8 cellular contexts compared by ENCODE assay signal in the genomic region with DNA sequence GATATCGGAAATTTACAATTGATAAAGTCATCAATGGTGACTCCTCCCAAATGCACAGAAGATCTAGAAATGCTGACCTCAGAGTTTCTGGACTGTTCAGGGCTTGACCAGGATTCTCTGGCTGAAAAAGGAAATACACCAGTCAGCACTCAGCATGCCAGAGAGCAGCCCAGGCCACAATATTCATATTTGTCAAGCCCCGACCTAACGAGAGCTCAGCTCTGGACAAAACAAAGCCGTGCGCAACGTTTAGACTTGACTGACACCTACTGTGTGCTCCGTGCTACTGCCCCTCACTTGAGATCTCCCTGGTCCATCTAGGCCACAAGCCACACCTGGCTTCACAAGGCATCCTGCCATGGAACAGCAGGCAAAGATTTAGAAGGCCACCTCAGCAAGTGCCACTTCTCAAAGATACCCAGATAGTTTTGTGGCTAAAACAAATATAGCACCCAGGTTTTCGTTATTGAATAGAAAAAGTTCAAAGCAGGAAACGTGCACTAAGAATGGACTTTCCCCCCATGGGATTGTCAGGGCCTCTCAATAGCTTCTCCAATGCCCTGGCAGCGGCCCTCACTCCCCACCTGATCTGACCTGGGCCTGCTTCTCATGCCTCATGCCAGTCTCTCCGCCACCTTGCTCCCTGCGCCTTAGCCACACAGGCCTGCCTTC.
A peak's percentile ranks its signal among the peaks of the same experiment; 100 is the strongest.
DNase-seq lines count a peak whose midpoint lies in the region; ATAC-seq and TF ChIP-seq lines count a peak whose summit lies in the region.

No MANE protein-coding gene starts in this region.

- H3K27ac ChIP-seq in cardiac muscle cell (peak overlapping the region; percentile 75), right atrium auricular region (peak overlapping the region in 1 of 2 donors; percentile 3), layer of hippocampus (ENCODE audit: low read depth, low read length) (peak overlapping the region; percentile 69), upper lobe of right lung (peak overlapping the region; percentile 24), mammary epithelial cell (ENCODE audit: insufficient read depth, low read depth, low read length) (no peak overlapping the region)

- CTCF ChIA-PET in mammary epithelial cell (lab: Charles Lee; ENCODE audit: low non-redundant PET), result no interaction called here

- 98% methylated on average over 10 of the region's 12 CpGs for WGBS in mammary epithelial cell (ENCODE audit: low coverage, missing lambda C conversion rate)

- peak overlapping the region; percentile 44 for H3K4me3 Mint-ChIP-seq in activated T-cell treated with anti-CD3 and anti-CD28 coated beads, Interleukin-2, amount 50 U/mL, for 4 hours

- ATAC-seq in HG03045 (IDR thresholded peaks at IDR 0.05; ENCODE audit: unreplicated experiment), result peak; percentile 53
- ATAC-seq in activated T-cell treated with anti-CD3 and anti-CD28 coated beads, Interleukin-2, amount 50 U/mL, for 4 hours, result peak in 1 of 2 donors; percentile 22
- peak; percentile 77 for ATAC-seq in upper lobe of right lung

- no peak for TF ChIP-seq CTCF in cardiac muscle cell (IDR thresholded peaks at IDR 0.05; ENCODE audit: low read depth, low read length)
- peak in 1 of 2 donors; percentile 16 for TF ChIP-seq CTCF in right atrium auricular region (IDR thresholded peaks at IDR 0.05)
- TF ChIP-seq CTCF in upper lobe of right lung (IDR thresholded peaks at IDR 0.05), result no peak
- no peak for TF ChIP-seq CTCF in mammary epithelial cell (conservative IDR thresholded peaks at IDR 0.05 in 1 of 2, IDR thresholded peaks at IDR 0.05 in 1 of 2; ENCODE audit: extremely low read depth in 1 of 2, insufficient read depth in 1 of 2, low read depth in 1 of 2, low read length in 2 of 2)

- no peaks in the 10 kb centered on the region for H3K27me3 ChIP-seq in cardiac muscle cell
- H3K27me3 ChIP-seq in right atrium auricular region, result no peaks in the 10 kb centered on the region
- H3K27me3 ChIP-seq in layer of hippocampus (ENCODE audit: control insufficient read depth, insufficient read depth, low read length), result no peaks in the 10 kb centered on the region
- H3K27me3 ChIP-seq in upper lobe of right lung, result no peaks in the 10 kb centered on the region
- H3K27me3 ChIP-seq in mammary epithelial cell (ENCODE audit: insufficient read depth, low read length), result no peaks in the 10 kb centered on the region

- no peaks in the 10 kb centered on the region for H3K27me3 Mint-ChIP-seq in activated T-cell treated with anti-CD3 and anti-CD28 coated beads, Interleukin-2, amount 50 U/mL, for 4 hours (ENCODE audit: low read depth)

- H3K9ac ChIP-seq in mammary epithelial cell (ENCODE audit: insufficient read depth, low read length), result no peak overlapping the region

- H4K20me1 ChIP-seq in mammary epithelial cell (ENCODE audit: insufficient read depth, low read length), result no peaks in the 10 kb centered on the region

- H3K4me1 ChIP-seq in cardiac muscle cell (ENCODE audit: low read depth), result no peaks in the 10 kb centered on the region
- H3K4me1 ChIP-seq in right atrium auricular region, result peaks cover 0 to 9% of the 10 kb centered on the region in 2 donors
- peaks cover 33% of the 10 kb centered on the region for H3K4me1 ChIP-seq in upper lobe of right lung
- H3K4me1 ChIP-seq in mammary epithelial cell (ENCODE audit: insufficient read depth, low read length), result peaks cover 13% of the 10 kb centered on the region

- no peaks in the 10 kb centered on the region for H3K9me3 Mint-ChIP-seq in activated T-cell treated with anti-CD3 and anti-CD28 coated beads, Interleukin-2, amount 50 U/mL, for 4 hours

- DNase-seq in cardiac muscle cell (ENCODE audit: low read depth in 1 of 2, low spot score in 1 of 2), result peak in 1 of 2 donors; percentile 52
- no peak for DNase-seq in right atrium auricular region (ENCODE audit: low spot score)
- no peak for DNase-seq in activated T-cell treated with anti-CD3 and anti-CD28 coated beads, Interleukin-2, amount 50 U/mL, for 4 hours
- no peak for DNase-seq in upper lobe of right lung
- DNase-seq in NCI-H1092 treated with DMSO at 0.1 percent for 48 hours (lab: John Stamatoyannopoulos, UW), result no peak
- no peak for DNase-seq in mammary epithelial cell

- no peak overlapping the region for H3K4me2 ChIP-seq in mammary epithelial cell (ENCODE audit: insufficient read depth, low read depth, low read length)

- intact Hi-C loops in upper lobe of right lung (cut with DNase I) (no loop called here), mammary epithelial cell (cut with micrococcal nuclease) (no loop called here)

- peaks cover 91% of the 10 kb centered on the region for H3K4me1 Mint-ChIP-seq in activated T-cell treated with anti-CD3 and anti-CD28 coated beads, Interleukin-2, amount 50 U/mL, for 4 hours (ENCODE audit: low read depth)

- H3K9me3 ChIP-seq in cardiac muscle cell (ENCODE audit: low read depth), result no peaks in the 10 kb centered on the region
- H3K9me3 ChIP-seq in right atrium auricular region, result no peaks in the 10 kb centered on the region
- no peaks in the 10 kb centered on the region for H3K9me3 ChIP-seq in upper lobe of right lung
- no peaks in the 10 kb centered on the region for H3K9me3 ChIP-seq in mammary epithelial cell (replicated peaks; ENCODE audit: insufficient read depth, low read length)

- H3K4me3 ChIP-seq in cardiac muscle cell (no peak overlapping the region), right atrium auricular region (no peak overlapping the region), upper lobe of right lung (no peak overlapping the region), mammary epithelial cell (replicated peaks in 1 of 3; ENCODE audit: insufficient read depth in 1 of 3, low read depth in 2 of 3, low read length in 3 of 3) (no peak overlapping the region)

- BruUV-seq in mammary epithelial cell (replicated peaks; lab: Mats Ljungman, UMichigan), result no TSS peak

- no peaks in the 10 kb centered on the region for H3K36me3 ChIP-seq in cardiac muscle cell
- no peaks in the 10 kb centered on the region for H3K36me3 ChIP-seq in right atrium auricular region
- H3K36me3 ChIP-seq in upper lobe of right lung, result no peaks in the 10 kb centered on the region
- H3K36me3 ChIP-seq in mammary epithelial cell (ENCODE audit: insufficient read depth, low read length), result no peaks in the 10 kb centered on the region

- peaks cover 32% of the 10 kb centered on the region for H3K36me3 Mint-ChIP-seq in activated T-cell treated with anti-CD3 and anti-CD28 coated beads, Interleukin-2, amount 50 U/mL, for 4 hours (ENCODE audit: insufficient read depth)

- dilution Hi-C loops in mammary epithelial cell (cut with HindIII; ENCODE audit: low sequenced_read_pairs), result no loop called here

- peaks cover 5% of the 10 kb centered on the region for H3K79me2 ChIP-seq in mammary epithelial cell (ENCODE audit: insufficient read depth, low read length)

- no peak overlapping the region for H2AFZ ChIP-seq in mammary epithelial cell (ENCODE audit: low read depth, low read length)

- in situ Hi-C loops in mammary epithelial cell (cut with MboI; ENCODE audit: low sequenced_read_pairs in 2 of 2), result no loop called here
